In genomic region chr2:14678754-14679153, GRCh38 we compare ENCODE assay signal across 12 cellular contexts.
"Had no signal": no experiment of that assay in that cellular context is flagged by ENCODE, and none has a peak within 500 bp of the region (broad histone marks: within the 10 kb centered on the region; RNA-seq: fewer than 3 reads in every experiment).

No MANE protein-coding gene starts in this region.

- ATAC-seq: left ventricle myocardium superior had no signal

- H3K27ac ChIP-seq: gastrocnemius medialis, sigmoid colon, testis had no signal

- H3K4me3 ChIP-seq: gastrocnemius medialis, sigmoid colon, testis had no signal

- H3K9me3 ChIP-seq: gastrocnemius medialis, sigmoid colon, testis had no signal

- H3K36me3 ChIP-seq: gastrocnemius medialis, sigmoid colon had no signal

- H3K27me3 ChIP-seq: gastrocnemius medialis, sigmoid colon, testis had no signal

- H3K4me1 ChIP-seq: gastrocnemius medialis, sigmoid colon, testis had no signal

- DNase-seq: activated CD4-positive, alpha-beta T cell treated with anti-CD3 and anti-CD28 coated beads, Interleukin-2, amount 50 U/mL, for 4 hours; activated CD4-positive, CD25-positive, alpha-beta regulatory T cell treated with anti-CD3 and anti-CD28 coated beads, Interleukin-2, amount 50 U/mL, for 72 hours; activated T-cell treated with anti-CD3 and anti-CD28 coated beads, Interleukin-2, amount 50 U/mL, for 1 hour; cerebellar nuclear complex; erythroblast; gastrocnemius medialis; left ventricle myocardium superior; mesendoderm; sigmoid colon; stimulated activated CD4-positive, alpha-beta T cell treated with anti-CD3 and anti-CD28 coated beads, Interleukin-2, amount 100 ng/mL, for 48 hours; stimulated activated naive CD4-positive, alpha-beta T cell treated with Interleukin-2 at 50 U/mL for 16 hours; testis had no signal
